Comparison of ENCODE assay signal across 34 cellular contexts in the genomic region with DNA sequence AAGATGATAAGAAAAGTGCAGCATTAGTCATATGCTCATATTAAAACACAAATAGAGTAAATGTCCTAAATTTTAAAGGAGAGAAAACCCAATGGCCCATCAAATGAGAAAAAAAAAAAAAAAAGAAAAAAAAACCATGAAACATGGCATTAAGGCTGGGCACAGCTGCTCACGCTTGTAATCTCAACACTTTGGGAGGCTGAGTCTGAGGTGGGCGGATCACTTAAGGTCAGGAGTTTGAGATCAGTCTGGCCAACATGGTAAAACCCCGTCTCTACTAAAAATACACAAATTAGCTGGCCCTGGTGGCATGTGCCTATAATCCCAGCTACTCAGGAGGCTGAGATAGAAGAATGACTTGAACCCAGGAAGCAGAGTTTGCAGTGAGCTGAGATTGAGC.
"Had no signal": no experiment of that assay in that cellular context is flagged by ENCODE, and none has a peak within 500 bp of the region (broad histone marks: within the 10 kb centered on the region; RNA-seq: fewer than 3 reads in every experiment).

No MANE protein-coding gene starts in this region.

- H3K27ac ChIP-seq: KMS-11 had no signal

- DNase-seq: Karpas-422, Kasumi-1, MG63, MM.1S, MV-4-11, NCI-H1048, NCI-H1092, NCI-H1092 treated with DMSO at 0.1 percent for 48 hours, NCI-H1105, NCI-H1105 treated with DMSO at 0.1 percent for 48 hours, NCI-H1417, NCI-H1417 treated with DMSO at 0.1 percent for 48 hours, NCI-H1436, NCI-H1436 treated with DMSO at 0.1 percent for 48 hours, NCI-H146, NCI-H1694, NCI-H1694 treated with DMSO at 0.1 percent for 48 hours, NCI-H187, NCI-H187 treated with DMSO at 0.1 percent for 48 hours, NCI-H1930, NCI-H2029, NCI-H2081, NCI-H2081 treated with DMSO at 0.1 percent for 48 hours, NCI-H2107, NCI-H2171, NCI-H2171 treated with DMSO at 0.1 percent for 48 hours, NCI-H2227 treated with DMSO at 0.1 percent for 48 hours, NCI-H226, NCI-H345, NCI-H446, NCI-H446 treated with DMSO at 0.1 percent for 48 hours, NCI-H510A, NCI-H510A treated with DMSO at 0.1 percent for 48 hours had no signal

- H3K4me3 ChIP-seq: MG63 had no signal

- H3K27me3 ChIP-seq: MG63 had no signal

- H3K36me3 ChIP-seq: MG63 had no signal

- H3K9me3 ChIP-seq: MG63 had no signal
